In the genomic region with DNA sequence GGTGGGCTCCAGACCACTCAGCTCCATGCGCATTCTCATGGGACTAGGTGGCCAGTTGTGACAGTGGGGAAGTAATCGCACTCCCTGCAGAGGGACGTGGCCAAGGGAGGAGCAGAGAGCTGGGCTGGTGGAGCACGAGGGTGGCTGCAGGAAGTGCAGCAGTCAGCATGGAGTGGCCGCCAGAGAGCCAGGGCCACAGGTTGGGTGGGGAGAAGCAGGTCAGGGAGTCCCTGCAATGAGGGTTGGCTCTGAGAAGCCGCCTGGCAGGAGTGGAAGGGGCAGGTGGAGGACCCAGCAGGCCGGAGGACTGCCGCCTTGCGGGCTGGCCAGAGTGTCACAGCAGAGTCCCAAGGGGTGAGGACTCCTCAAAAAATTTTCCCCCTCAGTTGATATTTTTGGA, we compare ENCODE assay signal across 33 cellular contexts. TPM values are rescaled to one million over a fixed set of nuclear protein-coding genes. Genes with fewer than 3 reads are reported as not detected.
"Had no signal": no experiment of that assay in that cellular context is flagged by ENCODE, and none has a peak within 500 bp of the region (broad histone marks: within the 10 kb centered on the region; RNA-seq: fewer than 3 reads in every experiment).

No MANE protein-coding gene starts in this region.

- H3K36me3 ChIP-seq: Peyer's patch had no signal

- H3K27ac ChIP-seq: Peyer's patch, VCaP had no signal

- DNase-seq: activated B cell treated with CpG ODN at 0.5 μM for 24 hours; activated CD4-positive, alpha-beta memory T cell treated with anti-CD3 and anti-CD28 coated beads for 36 hours; activated CD4-positive, alpha-beta T cell treated with anti-CD3 and anti-CD28 coated beads for 4 hours; activated CD4-positive, alpha-beta T cell treated with anti-CD3 and anti-CD28 coated beads, Interleukin-2, amount 50 U/mL, for 1 hour; activated CD4-positive, CD25-positive, alpha-beta regulatory T cell treated with anti-CD3 and anti-CD28 coated beads, Interleukin-2, amount 50 U/mL, for 72 hours; activated CD8-positive, alpha-beta memory T cell treated with anti-CD3 and anti-CD28 coated beads, Interleukin-2, amount 50 U/mL, for 4 hours; activated effector memory CD4-positive, alpha-beta T cell treated with Interleukin-2 at 50 U/mL for 16 hours; activated naive CD4-positive, alpha-beta T cell treated with anti-CD3 and anti-CD28 coated beads, Interleukin-2, amount 10 ng/mL, durations not matched to agents 7 days and 5 days; activated naive CD8-positive, alpha-beta T cell treated with anti-CD3 and anti-CD28 coated beads, Interleukin-2, amount 50 U/mL, for 24 hours; activated T-cell treated with anti-CD3 and anti-CD28 coated beads for 4 hours; activated T-cell treated with anti-CD3 and anti-CD28 coated beads, Interleukin-2, amount 50 U/mL, for 4 hours; anterior cingulate cortex; caudate nucleus; NCI-H1105; NCI-H1417 treated with DMSO at 0.1 percent for 48 hours; NCI-H1930; NCI-H2081 treated with DMSO at 0.1 percent for 48 hours; NCI-H226; NCI-H446 treated with DMSO at 0.1 percent for 48 hours; NCI-H524 treated with DMSO at 0.1 percent for 48 hours; PC-3; Peyer's patch; RPMI8226; SIG-M5; T-cell; T-helper 2 cell; T-helper 9 cell had no signal

- ATAC-seq: activated naive CD8-positive, alpha-beta T cell treated with anti-CD3 and anti-CD28 coated beads, Interleukin-2, amount 50 U/mL, for 24 hours; activated T-cell treated with anti-CD3 and anti-CD28 coated beads, Interleukin-2, amount 50 U/mL, for 4 hours; PC-3; SK-N-SH treated with all-trans-retinoic acid at 6 μM for 48 hours; T-cell had no signal

- H3K4me3 ChIP-seq: Peyer's patch had no signal

- H3K27me3 ChIP-seq: Peyer's patch had no signal

- FAIRE-seq: bronchial epithelial cell had no signal

RNA-seq across cellular contexts. Expression of a gene that starts 26.2 kb away (rescaled TPM):
- total RNA-seq: activated B cell treated with CpG ODN at 0.5 μM for 24 hours; activated CD4-positive, alpha-beta memory T cell treated with anti-CD3 and anti-CD28 coated beads for 36 hours; activated T-cell treated with anti-CD3 and anti-CD28 coated beads, Interleukin-2, amount 50 U/mL, for 4 hours; activated T-helper 1 cell treated with anti-CD3 and anti-CD28 coated beads, Interleukin-12 subunit alpha, Interleukin-12 subunit beta, Interleukin-2, Interleukin-4 antibody, amounts not matched to agents 30 ng/mL and 10 ng/mL and 1 ng/mL, durations not matched to agents 14 hours and 24 hours and 36 hours; bronchial epithelial cell; MCF 10A; PC-3; Peyer's patch; SK-MEL-5; T-cell had no signal

RNA-seq across cellular contexts. Expression of a gene that starts 26.3 kb away (rescaled TPM):
- total RNA-seq: activated B cell treated with CpG ODN at 0.5 μM for 24 hours; activated CD4-positive, alpha-beta memory T cell treated with anti-CD3 and anti-CD28 coated beads for 36 hours; activated T-cell treated with anti-CD3 and anti-CD28 coated beads, Interleukin-2, amount 50 U/mL, for 4 hours; activated T-helper 1 cell treated with anti-CD3 and anti-CD28 coated beads, Interleukin-12 subunit alpha, Interleukin-12 subunit beta, Interleukin-2, Interleukin-4 antibody, amounts not matched to agents 30 ng/mL and 10 ng/mL and 1 ng/mL, durations not matched to agents 14 hours and 24 hours and 36 hours; bronchial epithelial cell; MCF 10A; PC-3; SK-MEL-5; T-cell had no signal
